19 cellular contexts compared by ENCODE assay signal in the genomic region with DNA sequence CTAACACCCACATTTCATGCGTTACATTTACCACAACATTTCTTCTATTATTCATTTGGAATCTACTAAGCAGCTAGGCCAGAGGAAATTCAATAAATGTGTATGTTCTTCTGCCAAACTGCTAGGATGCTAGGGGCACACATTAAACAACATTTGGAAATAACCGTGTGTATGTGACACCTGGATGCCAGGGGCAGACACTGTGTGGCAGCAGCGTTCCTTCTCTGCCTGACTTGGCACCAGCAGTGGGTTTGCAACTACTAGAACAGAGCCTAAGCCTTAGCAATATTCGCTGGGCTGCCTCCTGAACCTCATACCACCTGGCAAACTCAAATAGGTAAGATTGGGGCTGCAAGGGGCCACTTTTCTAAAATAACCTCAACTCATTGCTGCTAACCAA.
A peak's percentile ranks its signal among the peaks of the same experiment; 100 is the strongest.
DNase-seq lines count a peak whose midpoint lies in the region; FAIRE-seq and TF ChIP-seq lines count a peak whose summit lies in the region.
"Had no signal": no experiment of that assay in that cellular context is flagged by ENCODE, and none has a peak within 500 bp of the region (broad histone marks: within the 10 kb centered on the region; RNA-seq: fewer than 3 reads in every experiment).

No MANE protein-coding gene starts in this region.

- no peaks in the 10 kb centered on the region for H3K36me3 ChIP-seq in endothelial cell of umbilical vein (ENCODE audit: control insufficient read depth in 2 of 2, extremely low read depth in 1 of 2, insufficient read depth in 2 of 2, low read length in 2 of 2)
- H3K36me3 ChIP-seq: HAP-1, uterus had no signal

- no peaks in the 10 kb centered on the region for H3K4me1 ChIP-seq in endothelial cell of umbilical vein (ENCODE audit: control insufficient read depth, extremely low read depth, insufficient read depth, low read length)
- H3K4me1 ChIP-seq: HAP-1, stomach, uterus had no signal

- H3K9me3 ChIP-seq in endothelial cell of umbilical vein (replicated peaks; ENCODE audit: control insufficient read depth, insufficient read depth, low read length), result no peaks in the 10 kb centered on the region
- H3K9me3 ChIP-seq: HAP-1, stomach, uterus had no signal

- H3K27ac Mint-ChIP-seq in osteocyte (ENCODE audit: unreplicated experiment), result no peak overlapping the region
- H3K27ac Mint-ChIP-seq: nephron progenitor cell had no signal

- no peaks in the 10 kb centered on the region for H3K27me3 Mint-ChIP-seq in osteocyte (ENCODE audit: unreplicated experiment)
- H3K27me3 Mint-ChIP-seq: central memory CD8-positive, alpha-beta T cell had no signal

- no peak overlapping the region for H3K27ac ChIP-seq in endothelial cell of umbilical vein (ENCODE audit: insufficient read depth, low read depth, low read length)
- H3K27ac ChIP-seq: stomach, uterus had no signal

- H3K9me3 Mint-ChIP-seq in osteocyte (ENCODE audit: unreplicated experiment), result no peaks in the 10 kb centered on the region
- H3K9me3 Mint-ChIP-seq: central memory CD8-positive, alpha-beta T cell had no signal

- CTCF ChIA-PET in endothelial cell of umbilical vein (lab: Charles Lee), result no interaction called here

- H2AFZ ChIP-seq in endothelial cell of umbilical vein (ENCODE audit: low read depth, low read length), result no peak overlapping the region

- no peak overlapping the region for H3K4me3 Mint-ChIP-seq in osteocyte (ENCODE audit: unreplicated experiment)
- H3K4me3 Mint-ChIP-seq: central memory CD8-positive, alpha-beta T cell; nephron progenitor cell had no signal

- H3K4me2 ChIP-seq in endothelial cell of umbilical vein (ENCODE audit: insufficient read depth, low read length), result no peak overlapping the region

- DNase-seq in NCI-H748 (lab: John Stamatoyannopoulos, UW; ENCODE audit: unreplicated experiment) (peak; percentile 34), NCI-H748 treated with DMSO at 0.1 percent for 48 hours (lab: John Stamatoyannopoulos, UW) (no peak), NCI-H69 (lab: John Stamatoyannopoulos, UW) (peak; percentile 61), endothelial cell of umbilical vein (ENCODE audit: low read depth, low spot score) (peak; percentile 4), osteocyte (ENCODE audit: extremely low spot score, unreplicated experiment) (no peak), NCI-H2227 treated with DMSO at 0.1 percent for 48 hours (lab: John Stamatoyannopoulos, UW) (no peak), hippocampal formation (lab: John Stamatoyannopoulos, UW) (no peak), NCI-H2029 treated with DMSO at 0.1 percent for 48 hours (lab: John Stamatoyannopoulos, UW) (no peak)
- DNase-seq: Calu3, islet precursor cell, mesenchymal stem cell, NCI-H82, nephron progenitor cell, stomach, T-helper 1 cell, uterus had no signal

- POLR2A ChIA-PET in endothelial cell of umbilical vein (lab: Charles Lee), result no interaction called here

- BruUV-seq in endothelial cell of umbilical vein (replicated peaks; lab: Mats Ljungman, UMichigan), result no TSS peak

- dilution Hi-C loops in endothelial cell of umbilical vein (cut with MboI; ENCODE audit: extremely low pct_ligation_motif_present, low sequenced_read_pairs), result no loop called here

- intact Hi-C loops in endothelial cell of umbilical vein (cut with micrococcal nuclease), result no loop called here

- no peak for TF ChIP-seq POLR2A in endothelial cell of umbilical vein (IDR thresholded peaks at IDR 0.05; ENCODE audit: low read depth, low read length)

- no peak for FAIRE-seq in endothelial cell of umbilical vein (lab: Jason Lieb, UNC)
- FAIRE-seq: HTR-8/SVneo had no signal

- no peaks in the 10 kb centered on the region for H3K4me1 Mint-ChIP-seq in osteocyte (ENCODE audit: unreplicated experiment)
- H3K4me1 Mint-ChIP-seq: nephron progenitor cell had no signal

- no peaks in the 10 kb centered on the region for H3K79me2 ChIP-seq in endothelial cell of umbilical vein (ENCODE audit: control insufficient read depth, insufficient read depth, low read length)

- H3K9ac ChIP-seq in endothelial cell of umbilical vein (replicated peaks; ENCODE audit: extremely low read depth, insufficient read depth, low read length), result no peak overlapping the region

- no peaks in the 10 kb centered on the region for H3K27me3 ChIP-seq in endothelial cell of umbilical vein (ENCODE audit: control insufficient read depth in 2 of 2, insufficient read depth in 2 of 2, low read length in 2 of 2)
- H3K27me3 ChIP-seq: stomach, uterus had no signal

- H3K36me3 Mint-ChIP-seq in osteocyte (ENCODE audit: unreplicated experiment), result peaks cover 2% of the 10 kb centered on the region

- H3K4me3 ChIP-seq in endothelial cell of umbilical vein (replicated peaks in 1 of 3; ENCODE audit: insufficient read depth in 1 of 3, low read depth in 1 of 3, low read length in 3 of 3), result no peak overlapping the region
- H3K4me3 ChIP-seq: HAP-1, stomach, uterus had no signal

- TF ChIP-seq CTCF in endothelial cell of umbilical vein (IDR thresholded peaks at IDR 0.05; ENCODE audit: extremely low read depth in 1 of 2, insufficient read depth in 1 of 2, low read depth in 1 of 2, low read length in 2 of 2), result peak in 1 of 2 donors; percentile 14
- peak; percentile 25 for TF ChIP-seq CTCF in osteocyte (IDR thresholded peaks at IDR 0.05)

- no peaks in the 10 kb centered on the region for H3K9me1 ChIP-seq in endothelial cell of umbilical vein (replicated peaks; ENCODE audit: control insufficient read depth, extremely low read depth, insufficient read depth, low read length)

- H4K20me1 ChIP-seq in endothelial cell of umbilical vein (replicated peaks; ENCODE audit: control insufficient read depth, extremely low read depth, insufficient read depth, low read length), result no peaks in the 10 kb centered on the region

TF ChIP-seq in endothelial cell of umbilical vein, 7 proteins besides CTCF, POLR2A, EP300 and RAD21:
- no peak for TF ChIP-seq JUN (IDR thresholded peaks at IDR 0.05; ENCODE audit: borderline replicate concordance, insufficient read depth, insufficient read length, low read depth)
- TF ChIP-seq, protein P1, sequence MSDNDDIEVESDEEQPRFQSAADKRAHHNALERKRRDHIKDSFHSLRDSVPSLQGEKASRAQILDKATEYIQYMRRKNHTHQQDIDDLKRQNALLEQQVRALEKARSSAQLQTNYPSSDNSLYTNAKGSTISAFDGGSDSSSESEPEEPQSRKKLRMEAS (IDR thresholded peaks at IDR 0.05; ENCODE audit: insufficient read depth, insufficient read length), result no peak

Comparison
In these comparisons a context has a peak if more than half of its experiments do, and no peak if none do; other contexts are left out.
1. DNase-seq: peak in NCI-H748 (single experiment), NCI-H69 (single experiment) and endothelial cell of umbilical vein (single experiment); none in NCI-H748 treated with DMSO at 0.1 percent for 48 hours (single experiment), osteocyte (single experiment), NCI-H2227 treated with DMSO at 0.1 percent for 48 hours (single experiment), hippocampal formation (0 of 2) and NCI-H2029 treated with DMSO at 0.1 percent for 48 hours (single experiment).